Comparison of ENCODE assay signal across 28 cellular contexts in the genomic region with DNA sequence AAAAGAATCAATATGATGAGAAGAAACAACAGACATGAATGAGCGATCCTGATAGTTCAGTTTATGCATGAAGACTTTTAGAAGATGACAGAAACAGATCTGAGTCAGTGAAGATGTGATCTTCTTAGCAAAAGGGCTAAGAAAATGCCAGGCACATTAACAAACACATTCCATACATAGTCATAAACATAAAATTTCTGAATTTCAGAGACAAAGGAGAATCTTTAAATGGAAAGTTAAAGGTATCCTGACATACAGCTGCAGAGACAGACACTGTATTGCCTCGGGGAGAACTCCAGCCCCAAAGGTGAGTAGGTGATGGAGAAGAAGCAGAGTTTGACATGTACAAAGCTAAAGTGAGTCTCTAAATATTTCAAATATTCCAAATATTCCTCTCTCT. TPM values are rescaled to one million over a fixed set of nuclear protein-coding genes. Genes with fewer than 3 reads are reported as not detected.
DNase-seq lines count a peak whose midpoint lies in the region; ATAC-seq, FAIRE-seq and TF ChIP-seq lines count a peak whose summit lies in the region.
"Had no signal": no experiment of that assay in that cellular context is flagged by ENCODE, and none has a peak within 500 bp of the region (broad histone marks: within the 10 kb centered on the region; RNA-seq: fewer than 3 reads in every experiment).

No MANE protein-coding gene starts in this region.

- H3K9ac ChIP-seq in K562 (ENCODE audit: insufficient read depth in 1 of 2, low read depth in 2 of 2, low read length in 2 of 2) (no peak overlapping the region), Karpas-422 (ENCODE audit: low read length) (no peak overlapping the region)

- ATAC-seq in K562 = no peak
- no peak for ATAC-seq in GM21515 (IDR thresholded peaks at IDR 0.05; ENCODE audit: unreplicated experiment)
- no peak for ATAC-seq in GM21447 (IDR thresholded peaks at IDR 0.05; ENCODE audit: unreplicated experiment)
- ATAC-seq: activated CD8-positive, alpha-beta T cell treated with anti-CD3 and anti-CD28 coated beads, Interleukin-2, amount 10 ng/mL, durations not matched to agents 7 days and 5 days; activated T-helper 17 cell treated with anti-CD3 and anti-CD28 coated beads, Interleukin-2, amount 50 U/mL, for 72 hours; left lung; Panc1; right cardiac atrium had no signal

- H3K9me1 ChIP-seq in K562 (ENCODE audit: control insufficient read depth, insufficient read depth, low read length) = no peaks in the 10 kb centered on the region

- H3K27me3 ChIP-seq in K562 (ENCODE audit: control insufficient read depth in 2 of 2, insufficient read depth in 2 of 2, low read length in 2 of 2) = no peaks in the 10 kb centered on the region
- H3K27me3 ChIP-seq in Karpas-422 (ENCODE audit: low read length) = no peaks in the 10 kb centered on the region
- H3K27me3 ChIP-seq: left lung, tibial artery had no signal

- H3K4me2 ChIP-seq in K562 (ENCODE audit: insufficient read depth, low read length) = no peak overlapping the region
- no peak overlapping the region for H3K4me2 ChIP-seq in Karpas-422 (ENCODE audit: low read depth, low read length, poor library complexity, severe bottlenecking)

- intact Hi-C loops in K562 (cut with micrococcal nuclease) = no loop called here

- no peak overlapping the region for H3K4me3 ChIP-seq in K562
- no peak overlapping the region for H3K4me3 ChIP-seq in Karpas-422 (ENCODE audit: low read length)
- H3K4me3 ChIP-seq: left lung, tibial artery had no signal

- H3K9me3 ChIP-seq in K562 (replicated peaks; ENCODE audit: control insufficient read depth, insufficient read depth, low read depth, low read length) = no peaks in the 10 kb centered on the region
- H3K9me3 ChIP-seq in Karpas-422 (ENCODE audit: low read length) = no peaks in the 10 kb centered on the region
- H3K9me3 ChIP-seq: left lung, tibial artery had no signal

- TF ChIP-seq CTCF in K562 (IDR thresholded peaks at IDR 0.05 in 2 of 3, conservative IDR thresholded peaks at IDR 0.05 in 1 of 3; ENCODE audit: insufficient read depth in 2 of 3, low read depth in 1 of 3, low read length in 3 of 3) = no peak

- H3K27ac ChIP-seq in K562 (ENCODE audit: extremely low read depth, low read depth, low read length) (no peak overlapping the region), Karpas-422 (ENCODE audit: low read length) (no peak overlapping the region)
- H3K27ac ChIP-seq: left lung, tibial artery, WERI-Rb-1 had no signal

- no TSS peak for BruUV-seq in K562 (replicated peaks; lab: Mats Ljungman, UMichigan)

- no peak for TF ChIP-seq EP300 in K562 (IDR thresholded peaks at IDR 0.05; ENCODE audit: low read length)

- H3K36me3 ChIP-seq in K562 (ENCODE audit: control insufficient read depth, insufficient read depth, low read length) = no peaks in the 10 kb centered on the region
- H3K36me3 ChIP-seq in Karpas-422 (ENCODE audit: insufficient read depth, low read length) = no peaks in the 10 kb centered on the region
- H3K36me3 ChIP-seq: left lung, tibial artery, WERI-Rb-1 had no signal

- TF ChIP-seq POLR2A in H54 (IDR thresholded peaks at IDR 0.05; ENCODE audit: low read depth, low read length) (no peak), K562 (conservative IDR thresholded peaks at IDR 0.05) (no peak)

- WGBS in K562 (ENCODE audit: insufficient coverage, low coverage, missing lambda C conversion rate) = 17% methylated on average over 2 of the region's 2 CpGs

- POLR2A ChIA-PET in K562 (lab: Yijun Ruan, JAX) = no interaction called here

- H4K20me1 ChIP-seq in K562 (replicated peaks; ENCODE audit: control insufficient read depth, insufficient read depth, low read length) (no peaks in the 10 kb centered on the region), Karpas-422 (ENCODE audit: insufficient read depth, low read depth, low read length) (no peaks in the 10 kb centered on the region)

- FAIRE-seq in H54 (lab: Jason Lieb, UNC) = peak; percentile 60
- peak; percentile 56 for FAIRE-seq in K562 (lab: Jason Lieb, UNC)
- FAIRE-seq: endothelial cell of umbilical vein, GM18507, GM19239 had no signal

- H3K4me1 ChIP-seq in K562 (replicated peaks in 1 of 2; ENCODE audit: control insufficient read depth in 2 of 2, insufficient read depth in 2 of 2, low read length in 2 of 2) (no peaks in the 10 kb centered on the region), Karpas-422 (ENCODE audit: low read length) (no peaks in the 10 kb centered on the region)
- H3K4me1 ChIP-seq: left lung, tibial artery had no signal

- no peaks in the 10 kb centered on the region for H3K9me2 ChIP-seq in Karpas-422 (replicated peaks; ENCODE audit: insufficient read depth, low read length)

- CTCF ChIA-PET in K562 (lab: Yijun Ruan, JAX; ENCODE audit: low intra/inter-chr PET ratio) = no interaction called here

- no peaks in the 10 kb centered on the region for H3K79me2 ChIP-seq in K562 (ENCODE audit: control insufficient read depth, insufficient read depth, low read length)
- H3K79me2 ChIP-seq in Karpas-422 (ENCODE audit: low read length) = no peaks in the 10 kb centered on the region

- in situ Hi-C loops in K562 (cut with MboI) = no loop called here

- no peak for TF ChIP-seq RAD21 in K562 (CRISPR knock-in tag; conservative IDR thresholded peaks at IDR 0.05 in 1 of 2, IDR thresholded peaks at IDR 0.05 in 1 of 2)

- DNase-seq in H54 (ENCODE audit: insufficient read length, low spot score) (no peak), K562 (ENCODE audit: extremely low read depth in 1 of 4, low spot score in 3 of 4) (no peak), kidney glomerular epithelial cell (lab: John Stamatoyannopoulos, UW) (peak; percentile 19), NCI-H510A (lab: John Stamatoyannopoulos, UW) (no peak), Karpas-422 (no peak)
- DNase-seq: activated CD4-positive, alpha-beta T cell treated with anti-CD3 and anti-CD28 coated beads for 4 hours; activated CD8-positive, alpha-beta T cell treated with anti-CD3 and anti-CD28 coated beads, Interleukin-2, amount 10 ng/mL, durations not matched to agents 7 days and 5 days; activated naive CD4-positive, alpha-beta T cell treated with anti-CD3 and anti-CD28 coated beads, Interleukin-2, amount 10 ng/mL, durations not matched to agents 7 days and 5 days; amniotic stem cell; CD4-positive, CD25-positive, alpha-beta regulatory T cell; left lung; mesendoderm; NCI-H1417 treated with DMSO at 0.1 percent for 48 hours; NCI-H345; NCI-H774; right cardiac atrium; stimulated activated CD4-positive, alpha-beta T cell treated with anti-CD3 and anti-CD28 coated beads, Interleukin-12 subunit alpha, Interleukin-12 subunit beta, amount 100 ng/mL, for 4 hours; stimulated activated CD4-positive, alpha-beta T cell treated with anti-CD3 and anti-CD28 coated beads, Interleukin-2, amount 100 ng/mL, for 48 hours; T-helper 9 cell; tibial artery; WERI-Rb-1 had no signal

- no peak overlapping the region for H2AFZ ChIP-seq in K562 (ENCODE audit: low read depth, low read length)
- H2AFZ ChIP-seq in Karpas-422 (ENCODE audit: low read length) = no peak overlapping the region

TF ChIP-seq in K562, 482 proteins besides CTCF, POLR2A, EP300 and RAD21:
- no peak for TF ChIP-seq ETS2 (tag; IDR thresholded peaks at IDR 0.05; ENCODE audit: borderline replicate concordance, poor library complexity, severe bottlenecking)
- TF ChIP-seq, protein P1, sequence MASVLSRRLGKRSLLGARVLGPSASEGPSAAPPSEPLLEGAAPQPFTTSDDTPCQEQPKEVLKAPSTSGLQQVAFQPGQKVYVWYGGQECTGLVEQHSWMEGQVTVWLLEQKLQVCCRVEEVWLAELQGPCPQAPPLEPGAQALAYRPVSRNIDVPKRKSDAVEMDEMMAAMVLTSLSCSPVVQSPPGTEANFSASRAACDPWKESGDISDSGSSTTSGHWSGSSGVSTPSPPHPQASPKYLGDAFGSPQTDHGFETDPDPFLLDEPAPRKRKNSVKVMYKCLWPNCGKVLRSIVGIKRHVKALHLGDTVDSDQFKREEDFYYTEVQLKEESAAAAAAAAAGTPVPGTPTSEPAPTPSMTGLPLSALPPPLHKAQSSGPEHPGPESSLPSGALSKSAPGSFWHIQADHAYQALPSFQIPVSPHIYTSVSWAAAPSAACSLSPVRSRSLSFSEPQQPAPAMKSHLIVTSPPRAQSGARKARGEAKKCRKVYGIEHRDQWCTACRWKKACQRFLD (CRISPR knock-in tag; IDR thresholded peaks at IDR 0.05) = no peak

RNA-seq across cellular contexts. Expression of gene FN1, which starts 40.6 kb away (rescaled TPM):
- 74.3 and 88.7 TPM in 2 replicates for total RNA-seq in K562 (2011; cell fraction: chromatin; rRNA removed; ENCODE audit: low replicate concordance)
- total RNA-seq in K562 (2011; cell fraction: nucleolus; rRNA removed) = 48.4 and 49.6 TPM in 2 replicates
- 56.4 and 73.1 TPM in 2 replicates for total RNA-seq in K562 (2011; cell fraction: nucleoplasm; rRNA removed)
- total RNA-seq in K562 (2014; rRNA removed) (9.9 and 11.8 TPM in 2 replicates), K562 (2014; rRNA removed; fragmentation: Illumina TruSeq; extraction: Trizol) (7.9 and 8.0 TPM in 2 replicates), K562 (2015; rRNA removed; fragmentation: Illumina TruSeq; extraction: Trizol) (9.6 and 11.7 TPM in 2 replicates), K562 (2021) (18.2 and 19.1 TPM in 2 replicates)
- polyA plus RNA-seq in K562 (2011; rRNA removed) (3.6 and 15.6 TPM in 2 replicates), K562 (2014; fragmentation: Illumina TruSeq; extraction: Trizol) (13.0 and 17.0 TPM in 2 replicates), K562 (2014; fragmentation: Nextera tagmentation; extraction: Ambion mirVana) (10 to 100 TPM; 10.2 to 11.2 TPM), K562 (2014; rRNA removed) (7.4 and 11.8 TPM in 2 replicates)
- 4.5 and 12.3 TPM in 2 replicates for polyA plus RNA-seq in K562 (2011; cell fraction: cytosol; rRNA removed)
- polyA plus RNA-seq in K562 (2011; cell fraction: nucleus; rRNA removed) = 4.1 and 23.4 TPM in 2 replicates
- polyA plus RNA-seq in K562 (2012) = 24.4 and 71.0 TPM in 2 replicates
- polyA minus RNA-seq in K562 (2011; rRNA and poly(A)+ RNA removed) = 8.7 and 31.7 TPM in 2 replicates
- 28.9 and 42.8 TPM in 2 replicates for polyA minus RNA-seq in K562 (2011; cell fraction: cytosol; rRNA and poly(A)+ RNA removed)
- 2.9 and 8.5 TPM in 2 replicates for polyA minus RNA-seq in K562 (2011; cell fraction: nucleus; rRNA and poly(A)+ RNA removed)
- 0.32 and 0.67 TPM in 2 replicates for total RNA-seq in Karpas-422 (2014; rRNA removed; shearing (Covaris generic); ENCODE audit: low replicate concordance)
